ENCODE assay signal across 8 cellular contexts in genomic region chr9:127451681-127452480, GRCh38. TPM values are rescaled to one million over a fixed set of nuclear protein-coding genes. Genes with fewer than 3 reads are reported as not detected.
DNase-seq lines count a peak whose midpoint lies in the region; ATAC-seq, FAIRE-seq and TF ChIP-seq lines count a peak whose summit lies in the region.

No MANE protein-coding gene starts in this region.

- H4K20me1 ChIP-seq in osteoblast (ENCODE audit: insufficient read depth, low read length) = peaks cover 42% of the 10 kb centered on the region

- peak; percentile 19 for ATAC-seq in HG03571 (IDR thresholded peaks at IDR 0.05; ENCODE audit: unreplicated experiment)
- peak; percentile 43 for ATAC-seq in Right ventricle myocardium superior (ENCODE audit: poor library complexity)
- ATAC-seq in GM18505 (IDR thresholded peaks at IDR 0.05; ENCODE audit: unreplicated experiment) = no peak

- H3K9ac ChIP-seq in adipocyte (ENCODE audit: low read length) = peak overlapping the region; percentile 96

- peak; percentile 70 for FAIRE-seq in GM19239 (lab: Jason Lieb, UNC)

- H3K4me2 ChIP-seq in osteoblast (ENCODE audit: insufficient read depth, low read length) = peak overlapping the region; percentile 96

- H3K27ac ChIP-seq in osteoblast (ENCODE audit: low read depth, low read length) = peak overlapping the region; percentile 92

- H3K79me2 ChIP-seq in osteoblast (ENCODE audit: insufficient read depth, low read length) = peaks cover 48% of the 10 kb centered on the region

- intact Hi-C loops in Right ventricle myocardium superior (cut with DNase I) = loop anchor here (2.0 kb wide), 1 partner anchor 27 kb away; the partner anchor contains the start of gene ZNF79

- H3K36me3 ChIP-seq in BE2C = peaks cover 49% of the 10 kb centered on the region
- peaks cover 44% of the 10 kb centered on the region for H3K36me3 ChIP-seq in adipocyte (ENCODE audit: control insufficient read depth, insufficient read depth, low read length, severe bottlenecking)
- H3K36me3 ChIP-seq in osteoblast (ENCODE audit: insufficient read depth, low read length) = peaks cover 39% of the 10 kb centered on the region

- TF ChIP-seq POLR2A in GM18505 (IDR thresholded peaks at IDR 0.05; ENCODE audit: borderline replicate concordance, extremely low read depth, insufficient read depth, insufficient read length) = no peak

- in situ Hi-C loops in SK-MEL-5 (cut with HindIII; ENCODE audit: low pct_unique_long_range_greater_than_20kb, low sequenced_read_pairs) = no loop called here

- H3K9me3 ChIP-seq in BE2C = no peaks in the 10 kb centered on the region
- H3K9me3 ChIP-seq in adipocyte (ENCODE audit: control insufficient read depth, low read length) = no peaks in the 10 kb centered on the region
- no peaks in the 10 kb centered on the region for H3K9me3 ChIP-seq in osteoblast (ENCODE audit: low read depth, low read length)

- H3K4me3 ChIP-seq in BE2C (ENCODE audit: low read depth, low read length) (peak overlapping the region; percentile 94), adipocyte (ENCODE audit: low read length) (peak overlapping the region; percentile 85), osteoblast (ENCODE audit: insufficient read depth, low read length) (peak overlapping the region; percentile 95)

- TF ChIP-seq CTCF in BE2C (IDR thresholded peaks at IDR 0.05; ENCODE audit: low read depth, low read length) (no peak), osteoblast (IDR thresholded peaks at IDR 0.05; ENCODE audit: extremely low read depth, low read depth, low read length) (no peak)

- DNase-seq in BE2C (peak; percentile 66), GM19239 (ENCODE audit: insufficient read length, low spot score) (peak; percentile 36), SK-MEL-5 (ENCODE audit: low read depth, low spot score) (peak; percentile 36), adipocyte (ENCODE audit: low read depth) (peak; percentile 77), Right ventricle myocardium superior (peak; percentile 59), osteoblast (ENCODE audit: insufficient read length, low spot score, missing footprints) (peak; percentile 97)

- H3K4me1 ChIP-seq in BE2C (no peaks in the 10 kb centered on the region; the same call in 1 of the 2 replicates), adipocyte (ENCODE audit: control insufficient read depth, insufficient read depth, low read length) (peaks cover 31% of the 10 kb centered on the region), osteoblast (ENCODE audit: insufficient read depth, low read length) (peaks cover 34% of the 10 kb centered on the region)

- no peaks in the 10 kb centered on the region for H3K27me3 ChIP-seq in BE2C
- H3K27me3 ChIP-seq in adipocyte (replicated peaks; ENCODE audit: control insufficient read depth, insufficient read depth, low read length) = no peaks in the 10 kb centered on the region
- H3K27me3 ChIP-seq in osteoblast (ENCODE audit: insufficient read depth, low read length) = no peaks in the 10 kb centered on the region

- H2AFZ ChIP-seq in osteoblast (ENCODE audit: low read length) = peak overlapping the region; percentile 96

RNA-seq across cellular contexts. Expression of gene LRSAM1, which starts 0.6 kb away (rescaled TPM):
- polyA plus RNA-seq in BE2C (2012; ENCODE audit: insufficient read depth, insufficient read length, low read depth) = 20.5 TPM
- total RNA-seq in SK-MEL-5 (2014; rRNA removed; shearing (Covaris generic)) = 6.4 and 9.8 TPM in 2 replicates
- 22.5 and 23.5 TPM in 2 replicates for polyA plus RNA-seq in SK-MEL-5 (2015; cell fraction: cytosol; rRNA removed)
- polyA plus RNA-seq in SK-MEL-5 (2015; cell fraction: nucleus; rRNA removed) = 30.4 and 66.7 TPM in 2 replicates
- total RNA-seq in Right ventricle myocardium superior = 52.1 TPM
- 12.3 and 13.0 TPM in 2 replicates for total RNA-seq in osteoblast

RNA-seq across cellular contexts. Expression of gene RPL12, which starts 0.7 kb away (rescaled TPM):
- 694 TPM for polyA plus RNA-seq in BE2C (2012; ENCODE audit: insufficient read depth, insufficient read length, low read depth)
- 2,311 and 2,500 TPM in 2 replicates for total RNA-seq in SK-MEL-5 (2014; rRNA removed; shearing (Covaris generic))
- 2,101 and 2,675 TPM in 2 replicates for polyA plus RNA-seq in SK-MEL-5 (2015; cell fraction: cytosol; rRNA removed)
- polyA plus RNA-seq in SK-MEL-5 (2015; cell fraction: nucleus; rRNA removed) = 555 and 591 TPM in 2 replicates
- total RNA-seq in Right ventricle myocardium superior (628 TPM), osteoblast (1,103 and 1,259 TPM in 2 replicates)

RNA-seq across cellular contexts. Expression of gene ZNF79, which starts 27.7 kb away (rescaled TPM):
- polyA plus RNA-seq in BE2C (2012; ENCODE audit: insufficient read depth, insufficient read length, low read depth) = 12.8 TPM
- total RNA-seq in SK-MEL-5 (2014; rRNA removed; shearing (Covaris generic)) = 13.3 and 14.0 TPM in 2 replicates
- 9.7 and 10.2 TPM in 2 replicates for polyA plus RNA-seq in SK-MEL-5 (2015; cell fraction: cytosol; rRNA removed)
- polyA plus RNA-seq in SK-MEL-5 (2015; cell fraction: nucleus; rRNA removed) = 22.6 and 28.9 TPM in 2 replicates
- total RNA-seq in Right ventricle myocardium superior = 5.8 TPM
- total RNA-seq in osteoblast = 11.9 and 13.3 TPM in 2 replicates

RNA-seq across cellular contexts. Expression of gene SLC2A8, which starts 54.9 kb away (rescaled TPM):
- polyA plus RNA-seq in BE2C (2012; ENCODE audit: insufficient read depth, insufficient read length, low read depth) = 39.2 TPM
- 4.4 and 10.3 TPM in 2 replicates for total RNA-seq in SK-MEL-5 (2014; rRNA removed; shearing (Covaris generic))
- polyA plus RNA-seq in SK-MEL-5 (2015; cell fraction: cytosol; rRNA removed) = 8.4 and 8.5 TPM in 2 replicates
- polyA plus RNA-seq in SK-MEL-5 (2015; cell fraction: nucleus; rRNA removed) = 30.3 and 30.8 TPM in 2 replicates
- 16.6 TPM for total RNA-seq in Right ventricle myocardium superior
- total RNA-seq in osteoblast = 5.4 and 6.8 TPM in 2 replicates

Comparison
In these comparisons a context has a peak if more than half of its experiments do, and no peak if none do; other contexts are left out.
1. DNase-seq: peak in every context shown above with its lines; median percentile 97 in osteoblast; 77 in adipocyte; 66 in BE2C; 59 in Right ventricle myocardium superior; 36 in GM19239; 36 in SK-MEL-5.